In genomic region chr1:201475915-201476669, GRCh38 we compare ENCODE assay signal across 1 cellular context.
TF ChIP-seq lines count a peak whose summit lies in the region.

No MANE protein-coding gene starts in this region.

TF ChIP-seq in IMR-90, 13 proteins besides CTCF, POLR2A, EP300 and RAD21:
- TF ChIP-seq MAZ (IDR thresholded peaks at IDR 0.05; ENCODE audit: borderline replicate concordance, low read depth, low read length) (no peak), SMC3 (IDR thresholded peaks at IDR 0.05; ENCODE audit: low read depth, low read length) (no peak), MAFK (IDR thresholded peaks at IDR 0.05; ENCODE audit: low read depth, low read length) (no peak), CEBPB (IDR thresholded peaks at IDR 0.05; ENCODE audit: low read depth, low read length) (no peak)
